In the genomic region with DNA sequence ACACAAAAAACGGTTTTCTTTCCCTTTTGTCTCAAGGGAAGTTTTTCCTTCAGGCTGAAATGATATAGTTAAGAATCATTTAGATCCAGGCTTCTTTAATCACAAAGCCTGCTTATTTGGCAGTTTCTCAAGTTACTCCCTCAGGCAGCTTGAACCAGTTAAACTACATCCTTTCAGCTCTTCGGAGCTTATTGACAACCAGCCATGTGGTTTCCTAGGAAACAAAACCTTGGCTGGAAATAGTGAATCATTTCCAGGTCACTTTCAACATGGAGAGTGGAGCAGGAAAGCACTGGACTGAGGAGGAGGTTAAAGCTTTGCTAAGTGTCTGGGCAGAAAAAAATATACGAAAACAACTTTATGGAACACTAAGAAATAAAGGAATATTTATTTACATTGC, we compare ENCODE assay signal across 1 cellular context.
A peak's percentile ranks its signal among the peaks of the same experiment; 100 is the strongest.
TF ChIP-seq lines count a peak whose summit lies in the region.

No MANE protein-coding gene starts in this region.

TF ChIP-seq in HEK293, 187 proteins besides CTCF, POLR2A, EP300 and RAD21 (continued from another document and continues in another):
- TF ChIP-seq, protein P1, sequence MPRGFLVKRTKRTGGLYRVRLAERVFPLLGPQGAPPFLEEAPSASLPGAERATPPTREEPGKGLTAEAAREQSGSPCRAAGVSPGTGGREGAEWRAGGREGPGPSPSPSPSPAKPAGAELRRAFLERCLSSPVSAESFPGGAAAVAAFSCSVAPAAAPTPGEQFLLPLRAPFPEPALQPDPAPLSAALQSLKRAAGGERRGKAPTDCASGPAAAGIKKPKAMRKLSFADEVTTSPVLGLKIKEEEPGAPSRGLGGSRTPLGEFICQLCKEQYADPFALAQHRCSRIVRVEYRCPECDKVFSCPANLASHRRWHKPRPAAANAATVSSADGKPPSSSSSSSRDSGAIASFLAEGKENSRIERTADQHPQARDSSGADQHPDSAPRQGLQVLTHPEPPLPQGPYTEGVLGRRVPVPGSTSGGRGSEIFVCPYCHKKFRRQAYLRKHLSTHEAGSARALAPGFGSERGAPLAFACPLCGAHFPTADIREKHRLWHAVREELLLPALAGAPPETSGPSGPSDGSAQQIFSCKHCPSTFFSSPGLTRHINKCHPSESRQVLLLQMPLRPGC (tag by site-specific recombination; IDR thresholded peaks at IDR 0.05) = no peak
- TF ChIP-seq, protein P2, sequence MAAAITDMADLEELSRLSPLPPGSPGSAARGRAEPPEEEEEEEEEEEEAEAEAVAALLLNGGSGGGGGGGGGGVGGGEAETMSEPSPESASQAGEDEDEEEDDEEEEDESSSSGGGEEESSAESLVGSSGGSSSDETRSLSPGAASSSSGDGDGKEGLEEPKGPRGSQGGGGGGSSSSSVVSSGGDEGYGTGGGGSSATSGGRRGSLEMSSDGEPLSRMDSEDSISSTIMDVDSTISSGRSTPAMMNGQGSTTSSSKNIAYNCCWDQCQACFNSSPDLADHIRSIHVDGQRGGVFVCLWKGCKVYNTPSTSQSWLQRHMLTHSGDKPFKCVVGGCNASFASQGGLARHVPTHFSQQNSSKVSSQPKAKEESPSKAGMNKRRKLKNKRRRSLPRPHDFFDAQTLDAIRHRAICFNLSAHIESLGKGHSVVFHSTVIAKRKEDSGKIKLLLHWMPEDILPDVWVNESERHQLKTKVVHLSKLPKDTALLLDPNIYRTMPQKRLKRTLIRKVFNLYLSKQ (tag by site-specific recombination; IDR thresholded peaks at IDR 0.05; ENCODE audit: borderline replicate concordance) = no peak
- TF ChIP-seq ZNF529 (tag by site-specific recombination; IDR thresholded peaks at IDR 0.05; ENCODE audit: insufficient replicate concordance) (no peak), ZNF473 (tag by site-specific recombination; IDR thresholded peaks at IDR 0.05) (no peak), ZSCAN16 (tag by site-specific recombination; IDR thresholded peaks at IDR 0.05) (no peak), IKZF3 (tag by site-specific recombination; IDR thresholded peaks at IDR 0.05) (0 out of 2 replicates have a peak, but pooled peaks have one; percentile 22), GLI2 (tag by site-specific recombination; IDR thresholded peaks at IDR 0.05; ENCODE audit: borderline replicate concordance, low read depth) (no peak), OSR2 (tag by site-specific recombination; IDR thresholded peaks at IDR 0.05) (no peak), ZNF600 (tag by site-specific recombination; IDR thresholded peaks at IDR 0.05) (no peak), ZNF48 (tag by site-specific recombination; IDR thresholded peaks at IDR 0.05) (no peak), ZNF155 (tag by site-specific recombination; IDR thresholded peaks at IDR 0.05) (no peak), ZNF394 (tag by site-specific recombination; IDR thresholded peaks at IDR 0.05; ENCODE audit: borderline replicate concordance) (no peak), ZNF112 (tag by site-specific recombination; IDR thresholded peaks at IDR 0.05) (no peak), ZNF837 (tag by site-specific recombination; IDR thresholded peaks at IDR 0.05) (no peak), ZNF404 (tag by site-specific recombination; IDR thresholded peaks at IDR 0.05) (no peak), ZNF549 (tag by site-specific recombination; IDR thresholded peaks at IDR 0.05) (no peak), WT1 (tag by site-specific recombination; IDR thresholded peaks at IDR 0.05) (no peak), BCL11A (tag by site-specific recombination; IDR thresholded peaks at IDR 0.05; ENCODE audit: low read depth) (no peak), YY2 (tag by site-specific recombination; IDR thresholded peaks at IDR 0.05) (no peak)
- TF ChIP-seq, protein P3, sequence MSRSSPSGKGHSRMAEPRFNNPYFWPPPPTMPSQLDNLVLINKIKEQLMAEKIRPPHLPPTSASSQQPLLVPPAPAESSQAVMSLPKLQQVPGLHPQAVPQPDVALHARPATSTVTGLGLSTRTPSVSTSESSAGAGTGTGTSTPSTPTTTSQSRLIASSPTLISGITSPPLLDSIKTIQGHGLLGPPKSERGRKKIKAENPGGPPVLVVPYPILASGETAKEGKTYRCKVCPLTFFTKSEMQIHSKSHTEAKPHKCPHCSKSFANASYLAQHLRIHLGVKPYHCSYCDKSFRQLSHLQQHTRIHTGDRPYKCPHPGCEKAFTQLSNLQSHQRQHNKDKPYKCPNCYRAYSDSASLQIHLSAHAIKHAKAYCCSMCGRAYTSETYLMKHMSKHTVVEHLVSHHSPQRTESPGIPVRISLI (tag by site-specific recombination; IDR thresholded peaks at IDR 0.05) = no peak
- TF ChIP-seq, protein P4, sequence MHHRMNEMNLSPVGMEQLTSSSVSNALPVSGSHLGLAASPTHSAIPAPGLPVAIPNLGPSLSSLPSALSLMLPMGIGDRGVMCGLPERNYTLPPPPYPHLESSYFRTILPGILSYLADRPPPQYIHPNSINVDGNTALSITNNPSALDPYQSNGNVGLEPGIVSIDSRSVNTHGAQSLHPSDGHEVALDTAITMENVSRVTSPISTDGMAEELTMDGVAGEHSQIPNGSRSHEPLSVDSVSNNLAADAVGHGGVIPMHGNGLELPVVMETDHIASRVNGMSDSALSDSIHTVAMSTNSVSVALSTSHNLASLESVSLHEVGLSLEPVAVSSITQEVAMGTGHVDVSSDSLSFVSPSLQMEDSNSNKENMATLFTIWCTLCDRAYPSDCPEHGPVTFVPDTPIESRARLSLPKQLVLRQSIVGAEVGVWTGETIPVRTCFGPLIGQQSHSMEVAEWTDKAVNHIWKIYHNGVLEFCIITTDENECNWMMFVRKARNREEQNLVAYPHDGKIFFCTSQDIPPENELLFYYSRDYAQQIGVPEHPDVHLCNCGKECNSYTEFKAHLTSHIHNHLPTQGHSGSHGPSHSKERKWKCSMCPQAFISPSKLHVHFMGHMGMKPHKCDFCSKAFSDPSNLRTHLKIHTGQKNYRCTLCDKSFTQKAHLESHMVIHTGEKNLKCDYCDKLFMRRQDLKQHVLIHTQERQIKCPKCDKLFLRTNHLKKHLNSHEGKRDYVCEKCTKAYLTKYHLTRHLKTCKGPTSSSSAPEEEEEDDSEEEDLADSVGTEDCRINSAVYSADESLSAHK (tag by site-specific recombination; IDR thresholded peaks at IDR 0.05) = peak; percentile 51
- TF ChIP-seq, protein P5, sequence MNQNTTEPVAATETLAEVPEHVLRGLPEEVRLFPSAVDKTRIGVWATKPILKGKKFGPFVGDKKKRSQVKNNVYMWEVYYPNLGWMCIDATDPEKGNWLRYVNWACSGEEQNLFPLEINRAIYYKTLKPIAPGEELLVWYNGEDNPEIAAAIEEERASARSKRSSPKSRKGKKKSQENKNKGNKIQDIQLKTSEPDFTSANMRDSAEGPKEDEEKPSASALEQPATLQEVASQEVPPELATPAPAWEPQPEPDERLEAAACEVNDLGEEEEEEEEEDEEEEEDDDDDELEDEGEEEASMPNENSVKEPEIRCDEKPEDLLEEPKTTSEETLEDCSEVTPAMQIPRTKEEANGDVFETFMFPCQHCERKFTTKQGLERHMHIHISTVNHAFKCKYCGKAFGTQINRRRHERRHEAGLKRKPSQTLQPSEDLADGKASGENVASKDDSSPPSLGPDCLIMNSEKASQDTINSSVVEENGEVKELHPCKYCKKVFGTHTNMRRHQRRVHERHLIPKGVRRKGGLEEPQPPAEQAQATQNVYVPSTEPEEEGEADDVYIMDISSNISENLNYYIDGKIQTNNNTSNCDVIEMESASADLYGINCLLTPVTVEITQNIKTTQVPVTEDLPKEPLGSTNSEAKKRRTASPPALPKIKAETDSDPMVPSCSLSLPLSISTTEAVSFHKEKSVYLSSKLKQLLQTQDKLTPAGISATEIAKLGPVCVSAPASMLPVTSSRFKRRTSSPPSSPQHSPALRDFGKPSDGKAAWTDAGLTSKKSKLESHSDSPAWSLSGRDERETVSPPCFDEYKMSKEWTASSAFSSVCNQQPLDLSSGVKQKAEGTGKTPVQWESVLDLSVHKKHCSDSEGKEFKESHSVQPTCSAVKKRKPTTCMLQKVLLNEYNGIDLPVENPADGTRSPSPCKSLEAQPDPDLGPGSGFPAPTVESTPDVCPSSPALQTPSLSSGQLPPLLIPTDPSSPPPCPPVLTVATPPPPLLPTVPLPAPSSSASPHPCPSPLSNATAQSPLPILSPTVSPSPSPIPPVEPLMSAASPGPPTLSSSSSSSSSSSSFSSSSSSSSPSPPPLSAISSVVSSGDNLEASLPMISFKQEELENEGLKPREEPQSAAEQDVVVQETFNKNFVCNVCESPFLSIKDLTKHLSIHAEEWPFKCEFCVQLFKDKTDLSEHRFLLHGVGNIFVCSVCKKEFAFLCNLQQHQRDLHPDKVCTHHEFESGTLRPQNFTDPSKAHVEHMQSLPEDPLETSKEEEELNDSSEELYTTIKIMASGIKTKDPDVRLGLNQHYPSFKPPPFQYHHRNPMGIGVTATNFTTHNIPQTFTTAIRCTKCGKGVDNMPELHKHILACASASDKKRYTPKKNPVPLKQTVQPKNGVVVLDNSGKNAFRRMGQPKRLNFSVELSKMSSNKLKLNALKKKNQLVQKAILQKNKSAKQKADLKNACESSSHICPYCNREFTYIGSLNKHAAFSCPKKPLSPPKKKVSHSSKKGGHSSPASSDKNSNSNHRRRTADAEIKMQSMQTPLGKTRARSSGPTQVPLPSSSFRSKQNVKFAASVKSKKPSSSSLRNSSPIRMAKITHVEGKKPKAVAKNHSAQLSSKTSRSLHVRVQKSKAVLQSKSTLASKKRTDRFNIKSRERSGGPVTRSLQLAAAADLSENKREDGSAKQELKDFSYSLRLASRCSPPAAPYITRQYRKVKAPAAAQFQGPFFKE (tag by site-specific recombination; IDR thresholded peaks at IDR 0.05; ENCODE audit: borderline replicate concordance) = no peak
- TF ChIP-seq, protein P6, sequence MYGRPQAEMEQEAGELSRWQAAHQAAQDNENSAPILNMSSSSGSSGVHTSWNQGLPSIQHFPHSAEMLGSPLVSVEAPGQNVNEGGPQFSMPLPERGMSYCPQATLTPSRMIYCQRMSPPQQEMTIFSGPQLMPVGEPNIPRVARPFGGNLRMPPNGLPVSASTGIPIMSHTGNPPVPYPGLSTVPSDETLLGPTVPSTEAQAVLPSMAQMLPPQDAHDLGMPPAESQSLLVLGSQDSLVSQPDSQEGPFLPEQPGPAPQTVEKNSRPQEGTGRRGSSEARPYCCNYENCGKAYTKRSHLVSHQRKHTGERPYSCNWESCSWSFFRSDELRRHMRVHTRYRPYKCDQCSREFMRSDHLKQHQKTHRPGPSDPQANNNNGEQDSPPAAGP (tag by site-specific recombination; IDR thresholded peaks at IDR 0.05) = no peak
- TF ChIP-seq, protein P7, sequence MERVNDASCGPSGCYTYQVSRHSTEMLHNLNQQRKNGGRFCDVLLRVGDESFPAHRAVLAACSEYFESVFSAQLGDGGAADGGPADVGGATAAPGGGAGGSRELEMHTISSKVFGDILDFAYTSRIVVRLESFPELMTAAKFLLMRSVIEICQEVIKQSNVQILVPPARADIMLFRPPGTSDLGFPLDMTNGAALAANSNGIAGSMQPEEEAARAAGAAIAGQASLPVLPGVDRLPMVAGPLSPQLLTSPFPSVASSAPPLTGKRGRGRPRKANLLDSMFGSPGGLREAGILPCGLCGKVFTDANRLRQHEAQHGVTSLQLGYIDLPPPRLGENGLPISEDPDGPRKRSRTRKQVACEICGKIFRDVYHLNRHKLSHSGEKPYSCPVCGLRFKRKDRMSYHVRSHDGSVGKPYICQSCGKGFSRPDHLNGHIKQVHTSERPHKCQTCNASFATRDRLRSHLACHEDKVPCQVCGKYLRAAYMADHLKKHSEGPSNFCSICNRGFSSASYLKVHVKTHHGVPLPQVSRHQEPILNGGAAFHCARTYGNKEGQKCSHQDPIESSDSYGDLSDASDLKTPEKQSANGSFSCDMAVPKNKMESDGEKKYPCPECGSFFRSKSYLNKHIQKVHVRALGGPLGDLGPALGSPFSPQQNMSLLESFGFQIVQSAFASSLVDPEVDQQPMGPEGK (tag by site-specific recombination; IDR thresholded peaks at IDR 0.05) = no peak
- TF ChIP-seq, protein P8, sequence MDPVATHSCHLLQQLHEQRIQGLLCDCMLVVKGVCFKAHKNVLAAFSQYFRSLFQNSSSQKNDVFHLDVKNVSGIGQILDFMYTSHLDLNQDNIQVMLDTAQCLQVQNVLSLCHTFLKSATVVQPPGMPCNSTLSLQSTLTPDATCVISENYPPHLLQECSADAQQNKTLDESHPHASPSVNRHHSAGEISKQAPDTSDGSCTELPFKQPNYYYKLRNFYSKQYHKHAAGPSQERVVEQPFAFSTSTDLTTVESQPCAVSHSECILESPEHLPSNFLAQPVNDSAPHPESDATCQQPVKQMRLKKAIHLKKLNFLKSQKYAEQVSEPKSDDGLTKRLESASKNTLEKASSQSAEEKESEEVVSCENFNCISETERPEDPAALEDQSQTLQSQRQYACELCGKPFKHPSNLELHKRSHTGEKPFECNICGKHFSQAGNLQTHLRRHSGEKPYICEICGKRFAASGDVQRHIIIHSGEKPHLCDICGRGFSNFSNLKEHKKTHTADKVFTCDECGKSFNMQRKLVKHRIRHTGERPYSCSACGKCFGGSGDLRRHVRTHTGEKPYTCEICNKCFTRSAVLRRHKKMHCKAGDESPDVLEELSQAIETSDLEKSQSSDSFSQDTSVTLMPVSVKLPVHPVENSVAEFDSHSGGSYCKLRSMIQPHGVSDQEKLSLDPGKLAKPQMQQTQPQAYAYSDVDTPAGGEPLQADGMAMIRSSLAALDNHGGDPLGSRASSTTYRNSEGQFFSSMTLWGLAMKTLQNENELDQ (tag by site-specific recombination; IDR thresholded peaks at IDR 0.05; ENCODE audit: low read depth) = no peak
- TF ChIP-seq, protein P9, sequence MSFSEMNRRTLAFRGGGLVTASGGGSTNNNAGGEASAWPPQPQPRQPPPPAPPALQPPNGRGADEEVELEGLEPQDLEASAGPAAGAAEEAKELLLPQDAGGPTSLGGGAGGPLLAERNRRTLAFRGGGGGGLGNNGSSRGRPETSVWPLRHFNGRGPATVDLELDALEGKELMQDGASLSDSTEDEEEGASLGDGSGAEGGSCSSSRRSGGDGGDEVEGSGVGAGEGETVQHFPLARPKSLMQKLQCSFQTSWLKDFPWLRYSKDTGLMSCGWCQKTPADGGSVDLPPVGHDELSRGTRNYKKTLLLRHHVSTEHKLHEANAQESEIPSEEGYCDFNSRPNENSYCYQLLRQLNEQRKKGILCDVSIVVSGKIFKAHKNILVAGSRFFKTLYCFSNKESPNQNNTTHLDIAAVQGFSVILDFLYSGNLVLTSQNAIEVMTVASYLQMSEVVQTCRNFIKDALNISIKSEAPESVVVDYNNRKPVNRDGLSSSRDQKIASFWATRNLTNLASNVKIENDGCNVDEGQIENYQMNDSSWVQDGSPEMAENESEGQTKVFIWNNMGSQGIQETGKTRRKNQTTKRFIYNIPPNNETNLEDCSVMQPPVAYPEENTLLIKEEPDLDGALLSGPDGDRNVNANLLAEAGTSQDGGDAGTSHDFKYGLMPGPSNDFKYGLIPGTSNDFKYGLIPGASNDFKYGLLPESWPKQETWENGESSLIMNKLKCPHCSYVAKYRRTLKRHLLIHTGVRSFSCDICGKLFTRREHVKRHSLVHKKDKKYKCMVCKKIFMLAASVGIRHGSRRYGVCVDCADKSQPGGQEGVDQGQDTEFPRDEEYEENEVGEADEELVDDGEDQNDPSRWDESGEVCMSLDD (tag by site-specific recombination; IDR thresholded peaks at IDR 0.05) = no peak
